Comparison of ENCODE assay signal across 2 cellular contexts in the genomic region with DNA sequence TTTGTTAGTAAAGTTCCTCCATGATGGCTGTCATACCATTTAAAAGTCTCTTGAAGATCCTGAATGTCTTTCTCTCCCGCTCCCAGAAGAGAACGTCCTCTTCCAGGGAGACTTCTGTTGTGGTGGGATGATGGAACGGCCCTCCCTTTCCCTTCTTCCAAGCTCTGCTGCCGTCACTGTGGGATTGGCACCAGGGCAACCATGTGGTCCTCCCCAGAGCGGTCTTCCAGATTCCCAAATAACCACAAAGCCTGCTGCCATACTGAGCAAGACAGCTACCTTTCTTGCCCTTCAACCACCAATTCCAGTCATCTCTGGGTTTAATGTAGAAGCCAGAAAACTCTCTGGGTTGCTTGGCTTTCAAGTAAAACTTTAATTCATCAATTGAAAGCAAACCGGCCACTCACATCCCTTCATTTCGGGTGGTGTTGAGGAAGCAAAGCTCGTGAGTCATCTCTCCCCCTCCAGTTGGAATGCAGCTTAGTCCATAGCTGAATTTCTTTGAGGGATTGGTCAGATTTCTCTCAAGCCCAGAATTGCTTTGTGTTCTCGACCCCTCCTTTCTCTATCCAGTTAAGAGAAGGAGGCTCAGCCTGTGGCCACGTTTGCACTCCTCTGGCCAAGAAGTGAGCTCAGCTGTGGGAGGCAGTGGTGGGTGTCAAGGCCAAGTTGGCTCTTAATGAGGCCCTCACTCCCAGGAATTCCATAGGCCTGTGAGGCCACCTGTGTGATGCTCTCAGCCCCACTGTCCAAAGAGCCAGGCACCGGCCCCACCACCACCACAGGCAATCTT.
TF ChIP-seq lines count a peak whose summit lies in the region.

No MANE protein-coding gene starts in this region.

TF ChIP-seq in SK-N-SH, 30 proteins besides CTCF, POLR2A, EP300 and RAD21 (continued from another document):
- TF ChIP-seq, protein P1, sequence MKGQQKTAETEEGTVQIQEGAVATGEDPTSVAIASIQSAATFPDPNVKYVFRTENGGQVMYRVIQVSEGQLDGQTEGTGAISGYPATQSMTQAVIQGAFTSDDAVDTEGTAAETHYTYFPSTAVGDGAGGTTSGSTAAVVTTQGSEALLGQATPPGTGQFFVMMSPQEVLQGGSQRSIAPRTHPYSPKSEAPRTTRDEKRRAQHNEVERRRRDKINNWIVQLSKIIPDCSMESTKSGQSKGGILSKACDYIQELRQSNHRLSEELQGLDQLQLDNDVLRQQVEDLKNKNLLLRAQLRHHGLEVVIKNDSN (IDR thresholded peaks at IDR 0.05; ENCODE audit: borderline replicate concordance, low read depth) = no peak
- TF ChIP-seq, protein P2, sequence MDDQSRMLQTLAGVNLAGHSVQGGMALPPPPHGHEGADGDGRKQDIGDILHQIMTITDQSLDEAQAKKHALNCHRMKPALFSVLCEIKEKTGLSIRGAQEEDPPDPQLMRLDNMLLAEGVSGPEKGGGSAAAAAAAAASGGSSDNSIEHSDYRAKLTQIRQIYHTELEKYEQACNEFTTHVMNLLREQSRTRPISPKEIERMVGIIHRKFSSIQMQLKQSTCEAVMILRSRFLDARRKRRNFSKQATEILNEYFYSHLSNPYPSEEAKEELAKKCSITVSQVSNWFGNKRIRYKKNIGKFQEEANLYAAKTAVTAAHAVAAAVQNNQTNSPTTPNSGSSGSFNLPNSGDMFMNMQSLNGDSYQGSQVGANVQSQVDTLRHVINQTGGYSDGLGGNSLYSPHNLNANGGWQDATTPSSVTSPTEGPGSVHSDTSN (IDR thresholded peaks at IDR 0.05) = no peak
TF ChIP-seq in SK-N-SH: peak in this region for 1.

TF ChIP-seq in WTC11, 78 proteins besides CTCF, POLR2A, EP300 and RAD21 (continued from another document):
- no peak for TF ChIP-seq HMGA2 (CRISPR knock-in tag; IDR thresholded peaks at IDR 0.05)
- TF ChIP-seq, protein P3, sequence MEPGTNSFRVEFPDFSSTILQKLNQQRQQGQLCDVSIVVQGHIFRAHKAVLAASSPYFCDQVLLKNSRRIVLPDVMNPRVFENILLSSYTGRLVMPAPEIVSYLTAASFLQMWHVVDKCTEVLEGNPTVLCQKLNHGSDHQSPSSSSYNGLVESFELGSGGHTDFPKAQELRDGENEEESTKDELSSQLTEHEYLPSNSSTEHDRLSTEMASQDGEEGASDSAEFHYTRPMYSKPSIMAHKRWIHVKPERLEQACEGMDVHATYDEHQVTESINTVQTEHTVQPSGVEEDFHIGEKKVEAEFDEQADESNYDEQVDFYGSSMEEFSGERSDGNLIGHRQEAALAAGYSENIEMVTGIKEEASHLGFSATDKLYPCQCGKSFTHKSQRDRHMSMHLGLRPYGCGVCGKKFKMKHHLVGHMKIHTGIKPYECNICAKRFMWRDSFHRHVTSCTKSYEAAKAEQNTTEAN (CRISPR knock-in tag; IDR thresholded peaks at IDR 0.05) = no peak
- TF ChIP-seq, protein P4, sequence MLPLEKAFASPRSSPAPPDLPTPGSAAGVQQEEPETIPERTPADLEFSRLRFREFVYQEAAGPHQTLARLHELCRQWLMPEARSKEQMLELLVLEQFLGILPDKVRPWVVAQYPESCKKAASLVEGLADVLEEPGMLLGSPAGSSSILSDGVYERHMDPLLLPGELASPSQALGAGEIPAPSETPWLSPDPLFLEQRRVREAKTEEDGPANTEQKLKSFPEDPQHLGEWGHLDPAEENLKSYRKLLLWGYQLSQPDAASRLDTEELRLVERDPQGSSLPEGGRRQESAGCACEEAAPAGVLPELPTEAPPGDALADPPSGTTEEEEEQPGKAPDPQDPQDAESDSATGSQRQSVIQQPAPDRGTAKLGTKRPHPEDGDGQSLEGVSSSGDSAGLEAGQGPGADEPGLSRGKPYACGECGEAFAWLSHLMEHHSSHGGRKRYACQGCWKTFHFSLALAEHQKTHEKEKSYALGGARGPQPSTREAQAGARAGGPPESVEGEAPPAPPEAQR (CRISPR knock-in tag; IDR thresholded peaks at IDR 0.05) = no peak
- TF ChIP-seq ZNF671 (CRISPR knock-in tag; IDR thresholded peaks at IDR 0.05) = no peak
- TF ChIP-seq NFATC4 (CRISPR knock-in tag; IDR thresholded peaks at IDR 0.05) = no peak
- TF ChIP-seq, protein P5, sequence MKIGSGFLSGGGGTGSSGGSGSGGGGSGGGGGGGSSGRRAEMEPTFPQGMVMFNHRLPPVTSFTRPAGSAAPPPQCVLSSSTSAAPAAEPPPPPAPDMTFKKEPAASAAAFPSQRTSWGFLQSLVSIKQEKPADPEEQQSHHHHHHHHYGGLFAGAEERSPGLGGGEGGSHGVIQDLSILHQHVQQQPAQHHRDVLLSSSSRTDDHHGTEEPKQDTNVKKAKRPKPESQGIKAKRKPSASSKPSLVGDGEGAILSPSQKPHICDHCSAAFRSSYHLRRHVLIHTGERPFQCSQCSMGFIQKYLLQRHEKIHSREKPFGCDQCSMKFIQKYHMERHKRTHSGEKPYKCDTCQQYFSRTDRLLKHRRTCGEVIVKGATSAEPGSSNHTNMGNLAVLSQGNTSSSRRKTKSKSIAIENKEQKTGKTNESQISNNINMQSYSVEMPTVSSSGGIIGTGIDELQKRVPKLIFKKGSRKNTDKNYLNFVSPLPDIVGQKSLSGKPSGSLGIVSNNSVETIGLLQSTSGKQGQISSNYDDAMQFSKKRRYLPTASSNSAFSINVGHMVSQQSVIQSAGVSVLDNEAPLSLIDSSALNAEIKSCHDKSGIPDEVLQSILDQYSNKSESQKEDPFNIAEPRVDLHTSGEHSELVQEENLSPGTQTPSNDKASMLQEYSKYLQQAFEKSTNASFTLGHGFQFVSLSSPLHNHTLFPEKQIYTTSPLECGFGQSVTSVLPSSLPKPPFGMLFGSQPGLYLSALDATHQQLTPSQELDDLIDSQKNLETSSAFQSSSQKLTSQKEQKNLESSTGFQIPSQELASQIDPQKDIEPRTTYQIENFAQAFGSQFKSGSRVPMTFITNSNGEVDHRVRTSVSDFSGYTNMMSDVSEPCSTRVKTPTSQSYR (CRISPR knock-in tag; IDR thresholded peaks at IDR 0.05) = no peak
- no peak for TF ChIP-seq RORB (CRISPR knock-in tag; IDR thresholded peaks at IDR 0.05)
- no peak for TF ChIP-seq MXD4 (CRISPR knock-in tag; IDR thresholded peaks at IDR 0.05; ENCODE audit: borderline replicate concordance)
- no peak for TF ChIP-seq ZNF138 (CRISPR knock-in tag; conservative IDR thresholded peaks at IDR 0.05)
- TF ChIP-seq FOXP1 (CRISPR knock-in tag; IDR thresholded peaks at IDR 0.05; ENCODE audit: borderline replicate concordance) = no peak
- TF ChIP-seq TEAD1 (CRISPR knock-in tag; IDR thresholded peaks at IDR 0.05) = no peak
